Comparison of ENCODE assay signal across 8 cellular contexts in genomic region chr6:30883476-30883742, GRCh38. TPM values are rescaled to one million over a fixed set of nuclear protein-coding genes. Genes with fewer than 3 reads are reported as not detected.
A peak's percentile ranks its signal among the peaks of the same experiment; 100 is the strongest.
DNase-seq lines count a peak whose midpoint lies in the region; ATAC-seq and TF ChIP-seq lines count a peak whose summit lies in the region.

No MANE protein-coding gene starts in this region.

- H3K4me3 ChIP-seq in GM12864 (ENCODE audit: low read depth, low read length), result peak overlapping the region; percentile 41
- peak overlapping the region; percentile 66 to 92 (median 78) for H3K4me3 ChIP-seq in gastrocnemius medialis

- intact Hi-C loops in gastrocnemius medialis (cut with DNase I; ENCODE audit: low total_unique reads), result loop anchor here (5.0 kb wide), 1 partner anchor 196 kb away; the partner anchor contains the start of gene PPP1R18

- no peaks in the 10 kb centered on the region for H3K36me3 ChIP-seq in gastrocnemius medialis

- no peaks in the 10 kb centered on the region for H3K27me3 ChIP-seq in gastrocnemius medialis

- TF ChIP-seq CTCF in GM12864 (IDR thresholded peaks at IDR 0.05; ENCODE audit: low read depth, low read length, missing control alignments), result no peak
- TF ChIP-seq CTCF in VCaP (conservative IDR thresholded peaks at IDR 0.05), result no peak
- TF ChIP-seq CTCF in gastrocnemius medialis (IDR thresholded peaks at IDR 0.05 in 4 of 5, conservative IDR thresholded peaks at IDR 0.05 in 1 of 5), result no peak

- in situ Hi-C loops in gastrocnemius medialis (cut with MboI; ENCODE audit: low sequenced_read_pairs in 4 of 4), result loop anchor here in 1 of 4 donors (25.0 kb wide), 1 partner anchor 146 kb away; the partner anchor contains the start of genes FLOT1 and IER3

- no peak for TF ChIP-seq POLR2A in gastrocnemius medialis (IDR thresholded peaks at IDR 0.05)

- peaks cover 53 to 58% of the 10 kb centered on the region in 2 donors for H3K4me1 ChIP-seq in gastrocnemius medialis

- H3K9me3 ChIP-seq in gastrocnemius medialis, result no peaks in the 10 kb centered on the region

- DNase-seq in GM12864 (ENCODE audit: low read depth), result no peak
- peak; percentile 9 for DNase-seq in hepatic stellate cell (ENCODE audit: low spot score)
- no peak for DNase-seq in gastrocnemius medialis
- DNase-seq in NCI-H774 (lab: John Stamatoyannopoulos, UW), result no peak
- no peak for DNase-seq in DMS79 (lab: John Stamatoyannopoulos, UW)

- H3K27ac ChIP-seq in VCaP (peak overlapping the region; percentile 95), gastrocnemius medialis (peak overlapping the region; percentile 89 to 97 (median 94))

- ATAC-seq in gastrocnemius medialis (no peak), GM21423 (IDR thresholded peaks at IDR 0.05; ENCODE audit: unreplicated experiment) (no peak), HG02610 (IDR thresholded peaks at IDR 0.05; ENCODE audit: unreplicated experiment) (no peak)

RNA-seq across cellular contexts. Expression of gene DDR1, which starts 0.9 kb away (rescaled TPM):
- 10 to 100 TPM; 20.0 to 62.2 (median 59.3) TPM for total RNA-seq in gastrocnemius medialis

RNA-seq across cellular contexts. Expression of gene GTF2H4, which starts 24.6 kb away (rescaled TPM):
- 10 to 100 TPM in 1 of 4 donors, 1 to 10 TPM in 3; 5.7 to 20.7 (median 7.5) TPM for total RNA-seq in gastrocnemius medialis

RNA-seq across cellular contexts. Expression of gene VARS2, which starts 30.6 kb away (rescaled TPM):
- total RNA-seq in gastrocnemius medialis, result 10 to 100 TPM; 16.0 to 38.5 (median 19.3) TPM

RNA-seq across cellular contexts. Expression of gene SFTA2, which starts 48.6 kb away (rescaled TPM):
- not detected for total RNA-seq in gastrocnemius medialis

RNA-seq across cellular contexts. Expression of gene MUCL3, which starts 57.4 kb away (rescaled TPM):
- not detected for total RNA-seq in gastrocnemius medialis
